Comparison of ENCODE assay signal across 12 cellular contexts in the genomic region with DNA sequence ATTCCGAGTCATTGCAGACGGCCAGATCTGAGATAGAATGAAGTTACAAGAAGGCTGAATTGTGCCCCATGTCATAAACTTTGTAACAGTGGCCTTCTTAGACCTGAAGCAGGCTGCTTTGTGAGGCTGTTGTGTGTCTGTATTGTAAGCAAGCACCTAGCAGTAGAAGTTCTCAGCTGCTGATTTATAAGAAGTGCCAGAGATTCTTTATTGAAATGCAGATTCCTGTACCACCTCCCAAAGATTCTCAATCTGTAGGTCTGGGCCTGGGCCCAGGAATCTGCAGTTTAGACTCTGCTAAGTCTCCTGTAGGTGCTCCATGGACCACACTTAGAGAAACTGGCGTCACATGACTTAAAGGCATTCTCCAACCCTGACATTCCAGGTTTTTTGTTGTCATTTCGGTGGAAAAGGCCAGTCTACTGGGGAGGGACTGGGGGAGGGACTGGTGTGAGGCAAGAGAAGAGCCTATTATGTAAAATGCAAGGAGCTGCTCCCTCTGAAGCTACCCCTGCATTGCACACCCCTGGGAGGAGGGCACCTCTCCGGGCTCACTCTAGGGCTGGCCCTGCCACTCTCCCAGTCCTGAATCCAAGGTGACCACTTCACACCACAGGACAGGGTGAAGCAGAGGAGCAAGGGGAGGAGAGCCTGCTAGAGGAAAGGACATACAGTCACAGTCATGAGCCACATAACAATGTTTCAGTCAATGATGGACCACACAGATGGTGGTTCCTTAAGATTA. TPM values are rescaled to one million over a fixed set of nuclear protein-coding genes. Genes with fewer than 3 reads are reported as not detected.
DNase-seq lines count a peak whose midpoint lies in the region; ATAC-seq and TF ChIP-seq lines count a peak whose summit lies in the region.
"Had no signal": no experiment of that assay in that cellular context is flagged by ENCODE, and none has a peak within 500 bp of the region (broad histone marks: within the 10 kb centered on the region; RNA-seq: fewer than 3 reads in every experiment).

No MANE protein-coding gene starts in this region.

- H3K4me1 ChIP-seq in H9 (ENCODE audit: insufficient read depth, low read length): no peaks in the 10 kb centered on the region
- H3K4me1 ChIP-seq in Panc1 (ENCODE audit: control insufficient read depth, insufficient read depth, low read length): no peaks in the 10 kb centered on the region
- peaks cover 2% of the 10 kb centered on the region for H3K4me1 ChIP-seq in fibroblast of lung (ENCODE audit: control insufficient read depth, extremely low read depth, insufficient read depth, low read length)
- H3K4me1 ChIP-seq in psoas muscle: no peaks in the 10 kb centered on the region

- H4K8ac ChIP-seq in H9 (replicated peaks; ENCODE audit: insufficient read length, low read depth, low read length): peak overlapping the region; percentile 93

- H3K36me3 ChIP-seq in Panc1 (ENCODE audit: control insufficient read depth, insufficient read depth, low read length) (no peaks in the 10 kb centered on the region), fibroblast of lung (ENCODE audit: control insufficient read depth, insufficient read depth, low read length) (no peaks in the 10 kb centered on the region), psoas muscle (ENCODE audit: insufficient read depth in 1 of 2, low read depth in 1 of 2) (no peaks in the 10 kb centered on the region)
- H3K36me3 ChIP-seq: gastroesophageal sphincter had no signal

- no peak overlapping the region for H3K4me3 Mint-ChIP-seq in H9
- no peak overlapping the region for H3K4me3 Mint-ChIP-seq in naive thymus-derived CD8-positive, alpha-beta T cell
- no peak overlapping the region for H3K4me3 Mint-ChIP-seq in WTC11
- H3K4me3 Mint-ChIP-seq: activated T-cell treated with anti-CD3 and anti-CD28 coated beads, Interleukin-2, amount 50 U/mL, for 4 hours had no signal

- H3K79me2 ChIP-seq in H9 (ENCODE audit: insufficient read depth, low read length): no peaks in the 10 kb centered on the region
- no peaks in the 10 kb centered on the region for H3K79me2 ChIP-seq in fibroblast of lung (ENCODE audit: control insufficient read depth, insufficient read depth, low read length)

- H3K4me3 ChIP-seq in Panc1 (ENCODE audit: low read depth in 2 of 2, low read length in 2 of 2) (no peak overlapping the region), fibroblast of lung (replicated peaks in 1 of 4; ENCODE audit: control extremely low read depth in 1 of 4, insufficient read depth in 1 of 4, low read depth in 3 of 4, low read length in 4 of 4) (no peak overlapping the region), psoas muscle (peak overlapping the region; percentile 46)
- H3K4me3 ChIP-seq: gastroesophageal sphincter had no signal

- no peak overlapping the region for H3K9ac ChIP-seq in H9 (ENCODE audit: extremely low read depth, insufficient read length, low read length)
- H3K9ac ChIP-seq in fibroblast of lung (ENCODE audit: insufficient read depth, low read length): no peak overlapping the region

- no peak overlapping the region for H3K14ac ChIP-seq in H9 (ENCODE audit: insufficient read depth, low read length)

- H2AFZ ChIP-seq in H9 (ENCODE audit: low read length) (no peak overlapping the region), fibroblast of lung (ENCODE audit: low read length) (peak overlapping the region; percentile 87)

- CTCF ChIA-PET in Panc1 (lab: Charles Lee) (no interaction called here), WTC11 (lab: Charles Lee) (interaction anchor here (0.5 to 2.4 kb wide), 23 partner anchors 8 to 282 kb away, joined by 3 to 18 read pairs (median 6); a partner anchor contains a TSS)

- H2AK5ac ChIP-seq in H9 (ENCODE audit: insufficient read length, low read length): no peak overlapping the region

- H3K9me3 Mint-ChIP-seq in H9 (peaks cover 10 to 11% of the 10 kb centered on the region in 2 experiments; a peak in 4 of 5 replicates), WTC11 (peaks cover 13% of the 10 kb centered on the region)
- H3K9me3 Mint-ChIP-seq in naive thymus-derived CD8-positive, alpha-beta T cell: no peaks in the 10 kb centered on the region
- H3K9me3 Mint-ChIP-seq: activated T-cell treated with anti-CD3 and anti-CD28 coated beads, Interleukin-2, amount 50 U/mL, for 4 hours had no signal

- in situ Hi-C loops in Panc1 (cut with HindIII; ENCODE audit: low pct_unique_long_range_greater_than_20kb, low sequenced_read_pairs): no loop called here

- H3K23ac ChIP-seq in H9 (ENCODE audit: insufficient read length, low read depth, low read length): no peak overlapping the region

- peaks cover 0 to 3% (median 0%) of the 10 kb centered on the region in 3 experiments; a peak in 1 of 7 replicates for H3K36me3 Mint-ChIP-seq in H9 (ENCODE audit: insufficient read depth in 1 of 3, low read depth in 3 of 3)
- no peaks in the 10 kb centered on the region for H3K36me3 Mint-ChIP-seq in naive thymus-derived CD8-positive, alpha-beta T cell
- 0 out of 2 replicates have a peak, but pooled peaks cover 4% of the 10 kb centered on the region for H3K36me3 Mint-ChIP-seq in WTC11

- no peak overlapping the region for H2BK5ac ChIP-seq in H9 (ENCODE audit: insufficient read length, low read length)

- no peak overlapping the region for H2BK20ac ChIP-seq in H9 (ENCODE audit: low read depth, low read length, poor library complexity, severe bottlenecking)

- H3T11ph ChIP-seq in H9 (ENCODE audit: low read length): no peak overlapping the region

- TF ChIP-seq CTCF in H9 (conservative IDR thresholded peaks at IDR 0.05): no peak
- TF ChIP-seq CTCF in Panc1 (IDR thresholded peaks at IDR 0.05): no peak
- no peak for TF ChIP-seq CTCF in fibroblast of lung (conservative IDR thresholded peaks at IDR 0.05 in 1 of 2, IDR thresholded peaks at IDR 0.05 in 1 of 2; ENCODE audit: low read depth in 1 of 2, low read length in 2 of 2)
- TF ChIP-seq CTCF in psoas muscle (IDR thresholded peaks at IDR 0.05): no peak
- no peak for TF ChIP-seq CTCF in WTC11 (IDR thresholded peaks at IDR 0.05)

- no peaks in the 10 kb centered on the region for H3K79me1 ChIP-seq in H9 (ENCODE audit: insufficient read depth, low read depth, low read length, poor library complexity, severe bottlenecking)

- H3K4ac ChIP-seq in H9 (ENCODE audit: low read depth, low read length): no peak overlapping the region

- ATAC-seq in Panc1 (0 out of 2 replicates have a peak, but pooled peaks have one; percentile 38), psoas muscle (no peak), WTC11 (no peak)
- no peak for ATAC-seq in naive thymus-derived CD8-positive, alpha-beta T cell

- no peaks in the 10 kb centered on the region for H4K20me1 ChIP-seq in H9 (ENCODE audit: control insufficient read depth, insufficient read depth, insufficient read length)
- H4K20me1 ChIP-seq in fibroblast of lung (ENCODE audit: control insufficient read depth, extremely low read depth, insufficient read depth, low read length): no peaks in the 10 kb centered on the region

- H4K91ac ChIP-seq in H9 (ENCODE audit: insufficient read length, low read depth, low read length): no peak overlapping the region

- DNase-seq in H9 (peak; percentile 13), Panc1 (ENCODE audit: low read depth, low spot score) (no peak), fibroblast of lung (ENCODE audit: low read depth in 2 of 2) (no peak), psoas muscle (no peak), AML-193 (lab: John Stamatoyannopoulos, UW) (no peak), WTC11 (ENCODE audit: low spot score) (no peak)
- DNase-seq in naive thymus-derived CD8-positive, alpha-beta T cell: no peak

- no peak overlapping the region for H3K56ac ChIP-seq in H9 (ENCODE audit: insufficient read length, low read depth, low read length)

- H2BK15ac ChIP-seq in H9 (ENCODE audit: low read depth, low read length): no peak overlapping the region

- peaks cover 9 to 12% of the 10 kb centered on the region in 2 experiments for H3K4me1 Mint-ChIP-seq in H9
- peaks cover 2 to 10% (median 6%) of the 10 kb centered on the region in 4 donors for H3K4me1 Mint-ChIP-seq in naive thymus-derived CD8-positive, alpha-beta T cell
- peaks cover 4% of the 10 kb centered on the region; the same call in 1 of the 2 replicates for H3K4me1 Mint-ChIP-seq in WTC11

- peak overlapping the region; percentile 85 for H4K5ac ChIP-seq in H9 (ENCODE audit: insufficient read length, low read depth, low read length)

- intact Hi-C loops in Panc1 (cut with micrococcal nuclease; ENCODE audit: unreplicated experiment): no loop called here
- intact Hi-C loops in psoas muscle (cut with DNase I): no loop called here

- no peak overlapping the region for H3K4me2 ChIP-seq in H9 (ENCODE audit: insufficient read depth, insufficient read length, low read length)
- no peak overlapping the region for H3K4me2 ChIP-seq in fibroblast of lung (ENCODE audit: extremely low read depth, insufficient read depth, low read length)

- BruUV-seq in Panc1 (replicated peaks; lab: Mats Ljungman, UMichigan): no TSS peak

- H3K9me3 ChIP-seq in H9 (ENCODE audit: control insufficient read depth, low read depth, low read length): no peaks in the 10 kb centered on the region
- H3K9me3 ChIP-seq in Panc1 (ENCODE audit: control insufficient read depth, insufficient read depth, low read depth, low read length): no peaks in the 10 kb centered on the region
- H3K9me3 ChIP-seq in fibroblast of lung (ENCODE audit: control insufficient read depth, insufficient read depth, low read depth, low read length): no peaks in the 10 kb centered on the region
- no peaks in the 10 kb centered on the region for H3K9me3 ChIP-seq in psoas muscle
- H3K9me3 ChIP-seq: gastroesophageal sphincter had no signal

- no peak overlapping the region for H3K27ac ChIP-seq in H9 (ENCODE audit: insufficient read length, low read depth, low read length)
- H3K27ac ChIP-seq in Panc1 (ENCODE audit: low read length): no peak overlapping the region
- H3K27ac ChIP-seq in fibroblast of lung (ENCODE audit: insufficient read depth, low read length): no peak overlapping the region
- H3K27ac ChIP-seq in psoas muscle: no peak overlapping the region
- H3K27ac ChIP-seq: gastroesophageal sphincter had no signal

- H3K18ac ChIP-seq in H9 (ENCODE audit: insufficient read length, low read depth, low read length): no peak overlapping the region

- H2BK12ac ChIP-seq in H9 (ENCODE audit: insufficient read length, low read depth, low read length): no peak overlapping the region

- no peak overlapping the region for H2BK120ac ChIP-seq in H9 (ENCODE audit: low read depth, low read length, poor library complexity, severe bottlenecking)

- H3K27ac Mint-ChIP-seq in H9: no peak overlapping the region
- H3K27ac Mint-ChIP-seq in naive thymus-derived CD8-positive, alpha-beta T cell: no peak overlapping the region
- H3K27ac Mint-ChIP-seq in WTC11: no peak overlapping the region

- POLR2A ChIA-PET in Panc1 (lab: Charles Lee) (no interaction called here), WTC11 (lab: Charles Lee) (no interaction called here)
- POLR2A ChIA-PET in naive thymus-derived CD8-positive, alpha-beta T cell (lab: Charles Lee): no interaction called here

- H3K27me3 Mint-ChIP-seq in H9 (ENCODE audit: low read depth): peaks cover 1% of the 10 kb centered on the region
- H3K27me3 Mint-ChIP-seq in naive thymus-derived CD8-positive, alpha-beta T cell: peaks cover 2 to 11% (median 3%) of the 10 kb centered on the region in 5 donors
- H3K27me3 Mint-ChIP-seq in WTC11 (ENCODE audit: low read depth): no peaks in the 10 kb centered on the region; the same call in 1 of the 2 replicates

- H3K23me2 ChIP-seq in H9 (ENCODE audit: insufficient read length, low read depth, low read length, poor library complexity, severe bottlenecking): no peaks in the 10 kb centered on the region

- H3K27me3 ChIP-seq in H9 (ENCODE audit: insufficient read depth, low read length) (no peaks in the 10 kb centered on the region), Panc1 (ENCODE audit: control insufficient read depth, insufficient read depth, low read length) (peaks cover 3% of the 10 kb centered on the region; the same call in 1 of the 2 replicates), fibroblast of lung (ENCODE audit: control insufficient read depth, insufficient read depth, low read length) (peaks cover 12% of the 10 kb centered on the region), psoas muscle (ENCODE audit: insufficient read depth in 3 of 3, low read length in 2 of 3) (no peaks in the 10 kb centered on the region)
- H3K27me3 ChIP-seq: gastroesophageal sphincter had no signal

- no CpG with 5 or more reads among the region's 5 CpGs for WGBS in H9 (ENCODE audit: extremely low coverage, insufficient read length, low lambda C conversion rate)
- 49 to 75% (median 69%) methylated on average over 5 of the region's 5 CpGs for WGBS in psoas muscle, 3 donors

RNA-seq across cellular contexts. Expression of a gene that starts 0.8 kb away (rescaled TPM):
- total RNA-seq in H9 (2021) (not detected in 2 replicates), Panc1 (2021; ENCODE audit: unreplicated experiment) (0.15 TPM), fibroblast of lung (not detected in 2 replicates), psoas muscle (under 1 TPM in 3 of 4 donors, not detected in 1; 0.30 to 0.49 (median 0.30) TPM), WTC11 (2021) (0.09 to 0.21 TPM in 2 of 3 replicates, not detected in the other)
- not detected for polyA plus RNA-seq in Panc1 (2012; ENCODE audit: insufficient read length)
- polyA plus RNA-seq in fibroblast of lung (not detected in 2 replicates), psoas muscle (under 1 TPM; 0.17 to 0.25 (median 0.18) TPM)
- not detected in 2 replicates for polyA plus RNA-seq in fibroblast of lung (2012)
- not detected in 2 replicates for polyA minus RNA-seq in fibroblast of lung (ENCODE audit: low replicate concordance)
- 10 to 100 TPM; 14.7 to 15.4 TPM for total RNA-seq in naive thymus-derived CD8-positive, alpha-beta T cell
- under 1 TPM; 0.29 to 0.75 (median 0.52) TPM for polyA plus RNA-seq in naive thymus-derived CD8-positive, alpha-beta T cell

RNA-seq across cellular contexts. Expression of a gene that starts 16.0 kb away (rescaled TPM):
- total RNA-seq in H9 (2021) (not detected in 2 replicates), Panc1 (2021; ENCODE audit: unreplicated experiment) (not detected), fibroblast of lung (not detected in 2 replicates), psoas muscle (not detected), WTC11 (2021) (not detected in 3 replicates)
- polyA plus RNA-seq in Panc1 (2012; ENCODE audit: insufficient read length): not detected
- polyA plus RNA-seq in fibroblast of lung (not detected in 2 replicates), psoas muscle (not detected)
- not detected in 2 replicates for polyA plus RNA-seq in fibroblast of lung (2012)
- polyA minus RNA-seq in fibroblast of lung (ENCODE audit: low replicate concordance): not detected in 2 replicates
- total RNA-seq in naive thymus-derived CD8-positive, alpha-beta T cell: not detected
- not detected for polyA plus RNA-seq in naive thymus-derived CD8-positive, alpha-beta T cell
- total RNA-seq: activated T-cell treated with anti-CD3 and anti-CD28 coated beads, Interleukin-2, amount 50 U/mL, for 4 hours; aorta; gastroesophageal sphincter; mucosa of gallbladder; right cardiac atrium had no signal
- polyA plus RNA-seq: aorta had no signal

RNA-seq across cellular contexts. Expression of a gene that starts 41.8 kb away (rescaled TPM):
- total RNA-seq in H9 (2021) (8.8 and 11.1 TPM in 2 replicates), Panc1 (2021; ENCODE audit: unreplicated experiment) (10.7 TPM), fibroblast of lung (4.1 and 6.1 TPM in 2 replicates), psoas muscle (10 to 100 TPM in 1 of 4 donors, 1 to 10 TPM in 3; 4.1 to 10.1 (median 6.9) TPM), WTC11 (2021) (10.2 to 14.8 TPM (median 12.9 TPM) in 3 replicates)
- 14.6 TPM for polyA plus RNA-seq in Panc1 (2012; ENCODE audit: insufficient read length)
- polyA plus RNA-seq in fibroblast of lung (3.6 and 5.7 TPM in 2 replicates), psoas muscle (1 to 10 TPM; 3.4 to 4.9 (median 3.4) TPM)
- polyA plus RNA-seq in fibroblast of lung (2012): 5.9 and 7.1 TPM in 2 replicates
- not detected in 2 replicates for polyA minus RNA-seq in fibroblast of lung (ENCODE audit: low replicate concordance)
- 10 to 100 TPM; 22.6 to 24.2 TPM for total RNA-seq in naive thymus-derived CD8-positive, alpha-beta T cell
- 10 to 100 TPM; 22.1 to 33.2 (median 26.0) TPM for polyA plus RNA-seq in naive thymus-derived CD8-positive, alpha-beta T cell

Comparison
In these comparisons a context has a peak if more than half of its experiments do, and no peak if none do; other contexts are left out.
1. RNA of a gene that starts 0.8 kb away (total RNA-seq): 14.7 to 15.4 TPM in naive thymus-derived CD8-positive, alpha-beta T cell; 0.30 to 0.49 TPM in psoas muscle, 0.15 TPM in Panc1 (single experiment), 0.09 to 0.21 TPM in WTC11, not detected in H9 and not detected in fibroblast of lung; every median in the first group is over 10 times any median in the second.